8 cellular contexts compared by ENCODE assay signal in genomic region chr2:118103963-118104942, GRCh38. TPM values are rescaled to one million over a fixed set of nuclear protein-coding genes. Genes with fewer than 3 reads are reported as not detected.
A peak's percentile ranks its signal among the peaks of the same experiment; 100 is the strongest.
DNase-seq lines count a peak whose midpoint lies in the region; ATAC-seq and TF ChIP-seq lines count a peak whose summit lies in the region.

No MANE protein-coding gene starts in this region.

- H3K36me3 Mint-ChIP-seq in T-helper 2 cell treated with Interferon-gamma antibody and Interleukin-4, amounts not matched to agents 5 μg/mL and 100 μg/mL, for 36 hours (ENCODE audit: low read depth): peaks cover 62% of the 10 kb centered on the region

- WGBS in psoas muscle, 3 donors: 86 to 93% (median 89%) methylated on average over 2 of the region's 2 CpGs

- no peak for DNase-seq in T-helper 2 cell treated with Interferon-gamma antibody and Interleukin-4, amounts not matched to agents 5 μg/mL and 100 μg/mL, for 36 hours (ENCODE audit: low spot score)
- DNase-seq in psoas muscle (no peak), H7 (no peak), cerebellar nuclear complex (lab: John Stamatoyannopoulos, UW) (no peak), GM03348 (ENCODE audit: low spot score) (no peak)

- no peak overlapping the region for H3K4me3 ChIP-seq in psoas muscle
- no peak overlapping the region for H3K4me3 ChIP-seq in H7 (ENCODE audit: insufficient read depth, low read depth, low read length)

- no peaks in the 10 kb centered on the region for H3K9me3 ChIP-seq in psoas muscle

- ATAC-seq in GM18498 (IDR thresholded peaks at IDR 0.05; ENCODE audit: unreplicated experiment): peak; percentile 97
- ATAC-seq in GM19452 (IDR thresholded peaks at IDR 0.05; ENCODE audit: unreplicated experiment): peak; percentile 98
- ATAC-seq in HG02970 (IDR thresholded peaks at IDR 0.05; ENCODE audit: low FRiP score, unreplicated experiment): peak; percentile 94
- no peak for ATAC-seq in psoas muscle

- H3K4me3 Mint-ChIP-seq in T-helper 2 cell treated with Interferon-gamma antibody and Interleukin-4, amounts not matched to agents 5 μg/mL and 100 μg/mL, for 36 hours: peak overlapping the region; percentile 4

- H3K36me3 ChIP-seq in psoas muscle (ENCODE audit: insufficient read depth in 1 of 2, low read depth in 1 of 2) (peaks cover 0 to 56% of the 10 kb centered on the region in 2 donors), H7 (replicated peaks; ENCODE audit: control insufficient read depth, insufficient read depth, low read length) (no peaks in the 10 kb centered on the region; the same call in 1 of the 2 replicates)

- no peaks in the 10 kb centered on the region for H3K9me3 Mint-ChIP-seq in T-helper 2 cell treated with Interferon-gamma antibody and Interleukin-4, amounts not matched to agents 5 μg/mL and 100 μg/mL, for 36 hours

- no peak for TF ChIP-seq CTCF in psoas muscle (IDR thresholded peaks at IDR 0.05)

- no peak overlapping the region for H3K27ac ChIP-seq in psoas muscle

- peaks cover 13% of the 10 kb centered on the region for H3K4me1 Mint-ChIP-seq in T-helper 2 cell treated with Interferon-gamma antibody and Interleukin-4, amounts not matched to agents 5 μg/mL and 100 μg/mL, for 36 hours (ENCODE audit: low read depth)

- H3K27me3 Mint-ChIP-seq in T-helper 2 cell treated with Interferon-gamma antibody and Interleukin-4, amounts not matched to agents 5 μg/mL and 100 μg/mL, for 36 hours (ENCODE audit: low read depth): no peaks in the 10 kb centered on the region

- no peaks in the 10 kb centered on the region for H3K4me1 ChIP-seq in psoas muscle

- H3K27me3 ChIP-seq in psoas muscle (ENCODE audit: insufficient read depth in 3 of 3, low read length in 2 of 3): no peaks in the 10 kb centered on the region
- no peaks in the 10 kb centered on the region for H3K27me3 ChIP-seq in H7 (ENCODE audit: control insufficient read depth, insufficient read depth, low read length)

- peak overlapping the region; percentile 34 for H3K27ac Mint-ChIP-seq in T-helper 2 cell treated with Interferon-gamma antibody and Interleukin-4, amounts not matched to agents 5 μg/mL and 100 μg/mL, for 36 hours

- intact Hi-C loops in psoas muscle (cut with DNase I): loop anchor here in 1 of 2 donors (2.0 kb wide), 1 partner anchor 23 kb away; no protein-coding TSS in a partner anchor

RNA-seq across cellular contexts. Expression of gene INSIG2, which starts 16.0 kb away (rescaled TPM):
- 1 to 10 TPM; 4.8 to 7.8 (median 7.6) TPM for total RNA-seq in psoas muscle
- polyA plus RNA-seq in psoas muscle: 10 to 100 TPM in 2 of 3 donors, 1 to 10 TPM in 1; 7.4 to 16.9 (median 12.5) TPM
- 4.6 and 7.3 TPM in 2 replicates for total RNA-seq in H7 (2014; rRNA removed; shearing (Covaris generic))

Comparison
In these comparisons a context has a peak if more than half of its experiments do, and no peak if none do; other contexts are left out.
1. ATAC-seq: peak in GM18498 (single experiment), GM19452 (single experiment) and HG02970 (single experiment); none in psoas muscle (0 of 4).